17 cellular contexts compared by ENCODE assay signal in genomic region chr17:1467898-1468492, GRCh38. TPM values are rescaled to one million over a fixed set of nuclear protein-coding genes. Genes with fewer than 3 reads are reported as not detected.
A peak's percentile ranks its signal among the peaks of the same experiment; 100 is the strongest.
DNase-seq lines count a peak whose midpoint lies in the region; ATAC-seq, FAIRE-seq and TF ChIP-seq lines count a peak whose summit lies in the region.
"Had no signal": no experiment of that assay in that cellular context is flagged by ENCODE, and none has a peak within 500 bp of the region (broad histone marks: within the 10 kb centered on the region; RNA-seq: fewer than 3 reads in every experiment).

No MANE protein-coding gene starts in this region.

- ATAC-seq in K562 (0 out of 3 replicates have a peak, but pooled peaks have one; percentile 21), upper lobe of right lung (peak; percentile 72), GM21825 (IDR thresholded peaks at IDR 0.05; ENCODE audit: unreplicated experiment) (no peak)
- ATAC-seq: CD8-positive, alpha-beta T cell had no signal

- FAIRE-seq in K562 (lab: Jason Lieb, UNC), result no peak
- FAIRE-seq: A204.1, GM12892, pancreas had no signal

- TF ChIP-seq POLR2A in K562 (conservative IDR thresholded peaks at IDR 0.05), result no peak

- no peaks in the 10 kb centered on the region for H3K79me2 ChIP-seq in K562 (ENCODE audit: control insufficient read depth, insufficient read depth, low read length)

- in situ Hi-C loops in K562 (cut with MboI), result no loop called here

- no TSS peak for BruUV-seq in K562 (replicated peaks; lab: Mats Ljungman, UMichigan)

- POLR2A ChIA-PET in K562 (lab: Yijun Ruan, JAX), result no interaction called here

- H3K9me3 ChIP-seq in K562 (replicated peaks; ENCODE audit: control insufficient read depth, insufficient read depth, low read depth, low read length), result no peaks in the 10 kb centered on the region
- H3K9me3 ChIP-seq in mesenchymal stem cell (ENCODE audit: control insufficient read depth, low read length), result no peaks in the 10 kb centered on the region
- H3K9me3 ChIP-seq in upper lobe of right lung, result no peaks in the 10 kb centered on the region
- H3K9me3 ChIP-seq: pancreas, thoracic aorta had no signal

- H3K36me3 ChIP-seq in K562 (ENCODE audit: control insufficient read depth, insufficient read depth, low read length) (peaks cover 35% of the 10 kb centered on the region; the same call in 2 of the 3 replicates), mesenchymal stem cell (ENCODE audit: control insufficient read depth in 1 of 2, insufficient read depth in 2 of 2, low read depth in 1 of 2, low read length in 2 of 2) (peaks cover 78 to 94% of the 10 kb centered on the region in 2 experiments), upper lobe of right lung (peaks cover 75% of the 10 kb centered on the region)

- H2BK120ac ChIP-seq in mesenchymal stem cell (ENCODE audit: low read depth, low read length), result no peak overlapping the region

- no peaks in the 10 kb centered on the region for H3K9me1 ChIP-seq in K562 (ENCODE audit: control insufficient read depth, insufficient read depth, low read length)

- H3K4me2 ChIP-seq in K562 (ENCODE audit: insufficient read depth, low read length) (no peak overlapping the region), mesenchymal stem cell (ENCODE audit: low read length, poor library complexity, severe bottlenecking) (no peak overlapping the region)
- H3K4me2 ChIP-seq: PC-9 had no signal

- no peak overlapping the region for H2BK15ac ChIP-seq in mesenchymal stem cell (ENCODE audit: low read depth, poor library complexity, severe bottlenecking)

- TF ChIP-seq CTCF in K562 (IDR thresholded peaks at IDR 0.05 in 2 of 3, conservative IDR thresholded peaks at IDR 0.05 in 1 of 3; ENCODE audit: insufficient read depth in 2 of 3, low read depth in 1 of 3, low read length in 3 of 3), result no peak
- TF ChIP-seq CTCF in upper lobe of right lung (IDR thresholded peaks at IDR 0.05), result no peak

- no peak overlapping the region for H4K8ac ChIP-seq in mesenchymal stem cell (ENCODE audit: low read length)

- DNase-seq in SIG-M5 treated with dmso at 0.1 percent for 504 hours (lab: John Stamatoyannopoulos, UW; ENCODE audit: unreplicated experiment) (peak; percentile 43), SIG-M5 (lab: John Stamatoyannopoulos, UW) (no peak), K562 (ENCODE audit: extremely low read depth in 1 of 4, low spot score in 3 of 4) (no peak), mesenchymal stem cell (peak; percentile 73), upper lobe of right lung (peak; percentile 87), SKM-1 treated with dmso at 0.1 percent for 144 hours (lab: John Stamatoyannopoulos, UW; ENCODE audit: unreplicated experiment) (no peak)
- DNase-seq in activated CD4-positive, CD25-positive, alpha-beta regulatory T cell (lab: John Stamatoyannopoulos, UW), result no peak
- DNase-seq: activated naive CD4-positive, alpha-beta T cell; NCI-H1417 treated with DMSO at 0.1 percent for 48 hours; NCI-H446; pancreas; PC-9 had no signal

- H3K79me1 ChIP-seq in mesenchymal stem cell (replicated peaks; ENCODE audit: low read length, poor library complexity, severe bottlenecking), result peaks cover 25% of the 10 kb centered on the region

- no peak overlapping the region for H2AFZ ChIP-seq in K562 (ENCODE audit: low read depth, low read length)
- H2AFZ ChIP-seq in mesenchymal stem cell (ENCODE audit: low read depth, low read length), result no peak overlapping the region
- H2AFZ ChIP-seq: PC-9 had no signal

- no peak overlapping the region for H3K23ac ChIP-seq in mesenchymal stem cell (ENCODE audit: low read length in 2 of 2)

- H3K4me1 ChIP-seq in K562 (replicated peaks in 1 of 2; ENCODE audit: control insufficient read depth in 2 of 2, insufficient read depth in 2 of 2, low read length in 2 of 2) (peaks cover 3 to 21% of the 10 kb centered on the region in 2 experiments; a peak in 3 of 5 replicates), mesenchymal stem cell (ENCODE audit: control insufficient read depth, insufficient read depth, low read depth, low read length) (peaks cover 2% of the 10 kb centered on the region), upper lobe of right lung (peaks cover 1% of the 10 kb centered on the region)
- H3K4me1 ChIP-seq: pancreas had no signal

- H4K91ac ChIP-seq in mesenchymal stem cell (ENCODE audit: low read length), result no peak overlapping the region

- H3K27me3 ChIP-seq in K562 (ENCODE audit: control insufficient read depth in 2 of 2, insufficient read depth in 2 of 2, low read length in 2 of 2) (no peaks in the 10 kb centered on the region), mesenchymal stem cell (ENCODE audit: control insufficient read depth in 1 of 2, insufficient read depth in 1 of 2, low read length in 2 of 2) (no peaks in the 10 kb centered on the region), upper lobe of right lung (no peaks in the 10 kb centered on the region)
- H3K27me3 ChIP-seq: pancreas had no signal

- H2BK12ac ChIP-seq in mesenchymal stem cell (ENCODE audit: low read length in 2 of 2), result no peak overlapping the region

- no peak for TF ChIP-seq RAD21 in K562 (CRISPR knock-in tag; conservative IDR thresholded peaks at IDR 0.05 in 1 of 2, IDR thresholded peaks at IDR 0.05 in 1 of 2)

- H3K4me3 ChIP-seq in K562 (no peak overlapping the region), mesenchymal stem cell (ENCODE audit: insufficient read depth in 1 of 2, low read depth in 1 of 2, low read length in 2 of 2) (no peak overlapping the region), upper lobe of right lung (no peak overlapping the region)
- H3K4me3 ChIP-seq: pancreas, PC-9, thoracic aorta had no signal

- TF ChIP-seq EP300 in K562 (IDR thresholded peaks at IDR 0.05; ENCODE audit: low read length), result no peak

- H3K14ac ChIP-seq in mesenchymal stem cell (ENCODE audit: low read length in 2 of 2), result no peak overlapping the region

- intact Hi-C loops in K562 (cut with micrococcal nuclease) (no loop called here), upper lobe of right lung (cut with DNase I) (no loop called here)

- H2BK5ac ChIP-seq in mesenchymal stem cell (ENCODE audit: low read depth, low read length, poor library complexity, severe bottlenecking), result no peak overlapping the region

- CTCF ChIA-PET in K562 (lab: Yijun Ruan, JAX; ENCODE audit: low intra/inter-chr PET ratio), result no interaction called here

- whole genome bisulfite sequencing in K562 (ENCODE audit: insufficient coverage, low coverage, missing lambda C conversion rate), result 82% methylated on average over 16 of the region's 21 CpGs
- 80% methylated on average over 21 of the region's 21 CpGs for WGBS in mesenchymal stem cell

- no peak overlapping the region for H3K18ac ChIP-seq in mesenchymal stem cell (ENCODE audit: low read depth in 1 of 2, low read length in 2 of 2)

- H2AK5ac ChIP-seq in mesenchymal stem cell (ENCODE audit: low read length, severe bottlenecking), result no peak overlapping the region

- H3K9ac ChIP-seq in K562 (ENCODE audit: insufficient read depth in 1 of 2, low read depth in 2 of 2, low read length in 2 of 2) (peak overlapping the region in 1 of 2 experiments; percentile 17; a peak in 1 of 4 replicates), mesenchymal stem cell (ENCODE audit: low read length) (no peak overlapping the region)

- H3K4ac ChIP-seq in mesenchymal stem cell (ENCODE audit: low read depth in 1 of 2, low read length in 2 of 2), result no peak overlapping the region

- H3K27ac ChIP-seq in K562 (ENCODE audit: extremely low read depth, low read depth, low read length) (no peak overlapping the region), mesenchymal stem cell (ENCODE audit: low read length, poor library complexity, severe bottlenecking) (no peak overlapping the region), upper lobe of right lung (no peak overlapping the region)
- H3K27ac ChIP-seq: pancreas, PC-9, thoracic aorta had no signal

- no peaks in the 10 kb centered on the region for H4K20me1 ChIP-seq in K562 (replicated peaks; ENCODE audit: control insufficient read depth, insufficient read depth, low read length)

RNA-seq across cellular contexts. Expression of gene CRK, which starts 12.0 kb away (rescaled TPM):
- total RNA-seq in K562 (2011; cell fraction: chromatin; rRNA removed; ENCODE audit: low replicate concordance), result 33.0 TPM in 2 replicates
- 17.5 and 19.2 TPM in 2 replicates for total RNA-seq in K562 (2011; cell fraction: nucleolus; rRNA removed)
- total RNA-seq in K562 (2011; cell fraction: nucleoplasm; rRNA removed), result 28.4 and 41.1 TPM in 2 replicates
- total RNA-seq in K562 (2014; rRNA removed) (23.2 and 24.7 TPM in 2 replicates), K562 (2014; rRNA removed; fragmentation: Illumina TruSeq; extraction: Trizol) (30.0 and 31.2 TPM in 2 replicates), K562 (2015; rRNA removed; fragmentation: Illumina TruSeq; extraction: Trizol) (29.2 and 30.2 TPM in 2 replicates), K562 (2021) (22.1 and 23.9 TPM in 2 replicates), upper lobe of right lung (81.3 TPM)
- polyA plus RNA-seq in K562 (2011; rRNA removed) (32.0 and 40.2 TPM in 2 replicates), K562 (2014; fragmentation: Illumina TruSeq; extraction: Trizol) (26.5 and 27.3 TPM in 2 replicates), K562 (2014; fragmentation: Nextera tagmentation; extraction: Ambion mirVana) (10 to 100 TPM; 13.1 to 17.7 TPM), K562 (2014; rRNA removed) (24.3 and 26.1 TPM in 2 replicates)
- polyA plus RNA-seq in K562 (2011; cell fraction: cytosol; rRNA removed), result 18.8 and 29.0 TPM in 2 replicates
- 5.0 and 5.4 TPM in 2 replicates for polyA plus RNA-seq in K562 (2011; cell fraction: nucleus; rRNA removed)
- 14.3 and 18.9 TPM in 2 replicates for polyA plus RNA-seq in K562 (2012)
- polyA minus RNA-seq in K562 (2011; rRNA and poly(A)+ RNA removed), result 46.6 and 50.1 TPM in 2 replicates
- 17.0 and 17.5 TPM in 2 replicates for polyA minus RNA-seq in K562 (2011; cell fraction: cytosol; rRNA and poly(A)+ RNA removed)
- 4.3 and 5.8 TPM in 2 replicates for polyA minus RNA-seq in K562 (2011; cell fraction: nucleus; rRNA and poly(A)+ RNA removed)
- 51.6 TPM for polyA plus RNA-seq in mesenchymal stem cell (2013, experiment 1 of 2)
- polyA plus RNA-seq in mesenchymal stem cell (2013, experiment 2 of 2), result 53.7 TPM

RNA-seq across cellular contexts. Expression of gene MYO1C, which starts 24.5 kb away (rescaled TPM):
- total RNA-seq in K562 (2011; cell fraction: chromatin; rRNA removed; ENCODE audit: low replicate concordance), result 62.3 and 168 TPM in 2 replicates
- total RNA-seq in K562 (2011; cell fraction: nucleolus; rRNA removed), result 61.3 and 72.2 TPM in 2 replicates
- total RNA-seq in K562 (2011; cell fraction: nucleoplasm; rRNA removed), result 63.9 and 80.0 TPM in 2 replicates
- total RNA-seq in K562 (2014; rRNA removed), result 11.6 and 16.2 TPM in 2 replicates
- total RNA-seq in K562 (2014; rRNA removed; fragmentation: Illumina TruSeq; extraction: Trizol), result 5.1 and 9.1 TPM in 2 replicates
- total RNA-seq in K562 (2015; rRNA removed; fragmentation: Illumina TruSeq; extraction: Trizol), result 9.3 and 11.6 TPM in 2 replicates
- total RNA-seq in K562 (2021), result 31.4 and 32.5 TPM in 2 replicates
- polyA plus RNA-seq in K562 (2011; rRNA removed), result 14.8 and 19.1 TPM in 2 replicates
- polyA plus RNA-seq in K562 (2011; cell fraction: cytosol; rRNA removed), result 10.3 and 16.8 TPM in 2 replicates
- 42.0 and 49.2 TPM in 2 replicates for polyA plus RNA-seq in K562 (2011; cell fraction: nucleus; rRNA removed)
- 20.0 and 32.7 TPM in 2 replicates for polyA plus RNA-seq in K562 (2012)
- 16.4 and 20.3 TPM in 2 replicates for polyA plus RNA-seq in K562 (2014; fragmentation: Illumina TruSeq; extraction: Trizol)
- under 1 TPM; 0.46 to 0.78 TPM for polyA plus RNA-seq in K562 (2014; fragmentation: Nextera tagmentation; extraction: Ambion mirVana)
- 12.7 and 16.6 TPM in 2 replicates for polyA plus RNA-seq in K562 (2014; rRNA removed)
- polyA minus RNA-seq in K562 (2011; rRNA and poly(A)+ RNA removed), result 29.7 and 38.7 TPM in 2 replicates
- polyA minus RNA-seq in K562 (2011; cell fraction: cytosol; rRNA and poly(A)+ RNA removed), result 24.1 and 28.1 TPM in 2 replicates
- polyA minus RNA-seq in K562 (2011; cell fraction: nucleus; rRNA and poly(A)+ RNA removed), result 19.0 and 27.8 TPM in 2 replicates
- 112 TPM for polyA plus RNA-seq in mesenchymal stem cell (2013, experiment 1 of 2)
- 111 TPM for polyA plus RNA-seq in mesenchymal stem cell (2013, experiment 2 of 2)
- total RNA-seq in upper lobe of right lung, result 322 TPM

RNA-seq across cellular contexts. Expression of gene INPP5K, which starts 48.4 kb away (rescaled TPM):
- 20.1 and 48.1 TPM in 2 replicates for total RNA-seq in K562 (2011; cell fraction: chromatin; rRNA removed; ENCODE audit: low replicate concordance)
- total RNA-seq in K562 (2011; cell fraction: nucleolus; rRNA removed), result 28.3 and 32.5 TPM in 2 replicates
- 18.3 and 29.5 TPM in 2 replicates for total RNA-seq in K562 (2011; cell fraction: nucleoplasm; rRNA removed)
- total RNA-seq in K562 (2014; rRNA removed) (15.1 and 23.3 TPM in 2 replicates), K562 (2014; rRNA removed; fragmentation: Illumina TruSeq; extraction: Trizol) (6.0 and 7.2 TPM in 2 replicates), K562 (2015; rRNA removed; fragmentation: Illumina TruSeq; extraction: Trizol) (5.5 and 7.4 TPM in 2 replicates), K562 (2021) (11.8 and 13.7 TPM in 2 replicates), upper lobe of right lung (69.8 TPM)
- polyA plus RNA-seq in K562 (2011; rRNA removed) (12.1 and 12.4 TPM in 2 replicates), K562 (2014; fragmentation: Illumina TruSeq; extraction: Trizol) (10.1 and 10.2 TPM in 2 replicates), K562 (2014; fragmentation: Nextera tagmentation; extraction: Ambion mirVana) (1 to 10 TPM in 1 of 2 experiments, under 1 TPM in 1; 0.63 to 1.0 TPM), K562 (2014; rRNA removed) (12.2 and 12.9 TPM in 2 replicates)
- 13.8 and 18.3 TPM in 2 replicates for polyA plus RNA-seq in K562 (2011; cell fraction: cytosol; rRNA removed)
- 17.2 and 21.3 TPM in 2 replicates for polyA plus RNA-seq in K562 (2011; cell fraction: nucleus; rRNA removed)
- polyA plus RNA-seq in K562 (2012), result 14.0 and 20.7 TPM in 2 replicates
- polyA minus RNA-seq in K562 (2011; rRNA and poly(A)+ RNA removed), result 10.6 and 16.2 TPM in 2 replicates
- polyA minus RNA-seq in K562 (2011; cell fraction: cytosol; rRNA and poly(A)+ RNA removed), result 10.8 and 16.8 TPM in 2 replicates
- 11.6 and 12.9 TPM in 2 replicates for polyA minus RNA-seq in K562 (2011; cell fraction: nucleus; rRNA and poly(A)+ RNA removed)
- 18.7 TPM for polyA plus RNA-seq in mesenchymal stem cell (2013, experiment 1 of 2)
- polyA plus RNA-seq in mesenchymal stem cell (2013, experiment 2 of 2), result 20.5 TPM

Comparison
In these comparisons a context has a peak if more than half of its experiments do, and no peak if none do; other contexts are left out.
1. DNase-seq: peak in SIG-M5 treated with dmso at 0.1 percent for 504 hours (single experiment), mesenchymal stem cell (single experiment) and upper lobe of right lung (single experiment); none in SIG-M5 (single experiment), K562 (0 of 4), activated CD4-positive, CD25-positive, alpha-beta regulatory T cell (0 of 4) and SKM-1 treated with dmso at 0.1 percent for 144 hours (single experiment).